Comparison of ENCODE assay signal across 1 cellular context in the genomic region with DNA sequence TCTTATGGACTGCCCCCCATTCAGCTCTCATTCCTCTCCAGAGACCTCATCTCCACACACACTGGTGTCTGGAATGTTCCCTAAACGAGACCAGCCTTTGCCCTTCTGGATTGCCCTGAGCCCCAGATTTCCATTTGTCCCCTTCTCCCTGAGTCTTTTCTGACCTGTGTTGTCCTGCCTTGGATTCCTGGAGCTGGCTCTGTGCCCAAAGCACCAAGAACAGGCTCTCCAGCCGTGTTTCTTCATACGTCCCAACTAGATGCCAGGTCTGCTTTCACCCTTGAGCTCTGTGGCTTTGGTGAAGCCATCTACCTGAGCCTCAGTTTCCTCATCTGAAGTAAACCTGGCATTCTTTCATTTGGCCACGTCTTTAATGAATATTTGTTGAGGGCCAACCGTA.
TF ChIP-seq lines count a peak whose summit lies in the region.

No MANE protein-coding gene starts in this region.

TF ChIP-seq in K562, 482 proteins besides CTCF, POLR2A, EP300 and RAD21:
- TF ChIP-seq NFIC (IDR thresholded peaks at IDR 0.05): peak; percentile 47
- no peak for TF ChIP-seq GATA2 (CRISPR knock-in tag; IDR thresholded peaks at IDR 0.05)
